ENCODE assay signal across 9 cellular contexts in the genomic region with DNA sequence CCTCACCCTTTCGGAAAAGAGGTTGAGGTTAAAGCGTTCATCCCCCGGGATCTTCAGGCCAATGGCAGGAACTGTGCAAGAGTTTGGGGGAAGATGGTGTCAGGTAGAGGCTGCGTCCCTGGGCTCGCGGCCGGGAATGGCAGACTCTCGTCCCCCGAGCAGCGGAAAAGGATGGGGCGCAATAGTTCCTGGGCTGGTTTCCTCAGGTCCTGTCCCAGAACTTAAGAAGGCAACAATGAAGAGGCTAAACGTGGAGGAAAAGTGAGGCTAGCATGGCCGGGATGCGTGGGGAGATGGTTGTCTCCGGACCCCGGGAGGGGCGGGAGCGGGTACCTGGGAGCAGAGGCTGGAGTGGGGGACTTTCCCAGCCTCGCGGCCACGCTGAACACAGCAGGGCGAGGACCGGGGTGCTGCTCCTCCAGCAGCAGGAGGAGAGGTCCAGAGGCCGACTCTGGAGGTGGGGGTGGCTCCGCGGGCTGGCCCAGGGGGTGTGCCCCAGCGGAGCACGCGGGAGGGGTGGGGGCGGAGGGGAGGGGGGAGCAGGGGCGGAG. TPM values are rescaled to one million over a fixed set of nuclear protein-coding genes. Genes with fewer than 3 reads are reported as not detected.
DNase-seq lines count a peak whose midpoint lies in the region; ATAC-seq, FAIRE-seq and TF ChIP-seq lines count a peak whose summit lies in the region.
"Had no signal": no experiment of that assay in that cellular context is flagged by ENCODE, and none has a peak within 500 bp of the region (broad histone marks: within the 10 kb centered on the region; RNA-seq: fewer than 3 reads in every experiment).

No MANE protein-coding gene starts in this region.

- TF ChIP-seq EP300 in stomach (IDR thresholded peaks at IDR 0.05): no peak

- H3K4me1 ChIP-seq in IMR-90 (ENCODE audit: control insufficient read depth, insufficient read depth, low read length): no peaks in the 10 kb centered on the region; the same call in 1 of the 2 replicates
- no peaks in the 10 kb centered on the region for H3K4me1 ChIP-seq in astrocyte (ENCODE audit: insufficient read depth, low read length)
- H3K4me1 ChIP-seq in keratinocyte (ENCODE audit: control insufficient read depth, extremely low read depth, insufficient read depth, low read length): no peaks in the 10 kb centered on the region
- peaks cover 17 to 30% (median 25%) of the 10 kb centered on the region in 4 donors for H3K4me1 ChIP-seq in stomach

- POLR2A ChIA-PET in IMR-90 (lab: Charles Lee; ENCODE audit: unreplicated experiment): no interaction called here

- H3K9ac ChIP-seq in IMR-90 (ENCODE audit: low read depth, low read length) (no peak overlapping the region), astrocyte (ENCODE audit: low read length) (no peak overlapping the region), keratinocyte (ENCODE audit: control insufficient read depth, extremely low read depth, insufficient read depth, low read length) (peak overlapping the region; percentile 52)

- H3K23ac ChIP-seq in IMR-90 (ENCODE audit: low read depth, low read length): no peak overlapping the region

- CTCF ChIA-PET in IMR-90 (lab: Yijun Ruan, JAX): no interaction called here

- H4K5ac ChIP-seq in IMR-90 (ENCODE audit: low read depth, low read length): no peak overlapping the region

- no peak overlapping the region for H3K14ac ChIP-seq in IMR-90 (replicated peaks; ENCODE audit: low read depth, low read length)

- H3K9me3 ChIP-seq in IMR-90 (ENCODE audit: control insufficient read depth, insufficient read depth, low read length): no peaks in the 10 kb centered on the region
- H3K9me3 ChIP-seq in astrocyte (ENCODE audit: insufficient read depth, low read depth, low read length): no peaks in the 10 kb centered on the region
- no peaks in the 10 kb centered on the region for H3K9me3 ChIP-seq in keratinocyte (ENCODE audit: control insufficient read depth, low read depth, low read length)
- H3K9me3 ChIP-seq in stomach: no peaks in the 10 kb centered on the region

- no peak for FAIRE-seq in astrocyte (lab: Jason Lieb, UNC)
- FAIRE-seq in keratinocyte (lab: Jason Lieb, UNC): no peak
- FAIRE-seq: TTC549 had no signal

- H2BK120ac ChIP-seq in IMR-90 (ENCODE audit: low read depth, low read length): no peak overlapping the region

- H2AK5ac ChIP-seq in IMR-90 (ENCODE audit: low read depth, low read length): no peak overlapping the region

- H3K18ac ChIP-seq in IMR-90 (ENCODE audit: low read depth, low read length): no peak overlapping the region

- DNase-seq in IMR-90 (no peak), astrocyte (ENCODE audit: low read depth) (no peak), keratinocyte (ENCODE audit: low read depth, low spot score) (no peak), stomach (no peak), NCI-H1048 (lab: John Stamatoyannopoulos, UW) (no peak)

- H3K36me3 ChIP-seq in IMR-90 (ENCODE audit: control insufficient read depth, insufficient read depth, low read length) (no peaks in the 10 kb centered on the region), astrocyte (ENCODE audit: insufficient read depth, low read length) (no peaks in the 10 kb centered on the region), keratinocyte (ENCODE audit: control insufficient read depth in 2 of 2, extremely low read depth in 1 of 2, insufficient read depth in 2 of 2, low read length in 2 of 2) (no peaks in the 10 kb centered on the region), stomach (no peaks in the 10 kb centered on the region)

- H3K56ac ChIP-seq in IMR-90 (ENCODE audit: extremely low read depth, insufficient read depth, low read length): no peak overlapping the region

- dilution Hi-C loops in IMR-90 (cut with HindIII; ENCODE audit: low sequenced_read_pairs, unreplicated experiment): no loop called here
- dilution Hi-C loops in keratinocyte (cut with MboI; ENCODE audit: extremely low pct_ligation_motif_present, low sequenced_read_pairs): no loop called here

- no peaks in the 10 kb centered on the region for H3K36me3 Mint-ChIP-seq in astrocyte (ENCODE audit: low read depth, unreplicated experiment)

- H3K27me3 Mint-ChIP-seq in astrocyte (ENCODE audit: low read depth, unreplicated experiment): peaks cover 58% of the 10 kb centered on the region

- peaks cover 2% of the 10 kb centered on the region for H3K4me1 Mint-ChIP-seq in astrocyte (ENCODE audit: low read depth, unreplicated experiment)

- no peak overlapping the region for H4K8ac ChIP-seq in IMR-90 (ENCODE audit: low read depth in 2 of 2, low read length in 2 of 2)

- no peaks in the 10 kb centered on the region for H3K79me1 ChIP-seq in IMR-90 (ENCODE audit: low read depth in 1 of 2, low read length in 2 of 2)

- H2BK5ac ChIP-seq in IMR-90 (ENCODE audit: low read depth, low read length, poor library complexity, severe bottlenecking): no peak overlapping the region

- H2BK20ac ChIP-seq in IMR-90 (ENCODE audit: low read depth, low read length): no peak overlapping the region

- WGBS in IMR-90 (ENCODE audit: extremely low coverage in 2 of 2, insufficient read length in 1 of 2), 2 experiments: 0% methylated on average over 3 of the region's 31 CpGs; no CpG with 5 or more reads in 1 of the 2 experiments
- WGBS in stomach, 5 donors: 0 to 3% (median 1%) methylated on average over 24 to 30 of the region's 31 CpGs

- no peak for TF ChIP-seq CTCF in IMR-90 (conservative IDR thresholded peaks at IDR 0.05; ENCODE audit: low read depth, low read length)
- no peak for TF ChIP-seq CTCF in astrocyte (IDR thresholded peaks at IDR 0.05; ENCODE audit: insufficient read depth, low read depth, low read length)
- TF ChIP-seq CTCF in keratinocyte (optimal IDR thresholded peaks at IDR 0.05 in 1 of 3, IDR thresholded peaks at IDR 0.05 in 1 of 3, conservative IDR thresholded peaks at IDR 0.05 in 1 of 3; ENCODE audit: extremely low read depth in 1 of 3, insufficient read depth in 2 of 3, low read length in 3 of 3): no peak
- TF ChIP-seq CTCF in stomach (IDR thresholded peaks at IDR 0.05): no peak

- H3K4me2 ChIP-seq in IMR-90 (ENCODE audit: low read depth, low read length): peak overlapping the region; percentile 75
- H3K4me2 ChIP-seq in astrocyte (ENCODE audit: low read length): peak overlapping the region; percentile 78
- H3K4me2 ChIP-seq in keratinocyte (ENCODE audit: control insufficient read depth, extremely low read depth, insufficient read depth, low read depth, low read length): peak overlapping the region; percentile 88

- no peak overlapping the region for H3K4ac ChIP-seq in IMR-90 (ENCODE audit: low read depth, low read length)

- H3K27me3 ChIP-seq in IMR-90 (ENCODE audit: control insufficient read depth, insufficient read depth, low read length): peaks cover 75% of the 10 kb centered on the region
- peaks cover 39% of the 10 kb centered on the region for H3K27me3 ChIP-seq in astrocyte (ENCODE audit: insufficient read depth, low read length)
- peaks cover 38% of the 10 kb centered on the region for H3K27me3 ChIP-seq in keratinocyte (ENCODE audit: control insufficient read depth, extremely low read depth, insufficient read depth, low read length)
- H3K27me3 ChIP-seq in stomach: peaks cover 0 to 58% (median 0%) of the 10 kb centered on the region in 3 donors

- H3K4me3 Mint-ChIP-seq in astrocyte (ENCODE audit: unreplicated experiment): peak overlapping the region; percentile 40

- H4K91ac ChIP-seq in IMR-90 (ENCODE audit: insufficient read depth, low read depth, low read length): no peak overlapping the region

- BruUV-seq in IMR-90 (replicated peaks; lab: Mats Ljungman, UMichigan): no TSS peak

- no peak overlapping the region for H3K27ac Mint-ChIP-seq in astrocyte (ENCODE audit: unreplicated experiment)

- no peaks in the 10 kb centered on the region for H3K79me2 ChIP-seq in astrocyte (ENCODE audit: insufficient read depth, low read length)
- H3K79me2 ChIP-seq in keratinocyte (ENCODE audit: control insufficient read depth, insufficient read depth, low read length): no peaks in the 10 kb centered on the region

- no peak for TF ChIP-seq RAD21 in IMR-90 (IDR thresholded peaks at IDR 0.05; ENCODE audit: low read length)

- H3K9me3 Mint-ChIP-seq in astrocyte (ENCODE audit: unreplicated experiment): no peaks in the 10 kb centered on the region

- no peaks in the 10 kb centered on the region; the same call in 1 of the 2 replicates for H4K20me1 ChIP-seq in IMR-90 (ENCODE audit: insufficient read depth, low read length)
- no peaks in the 10 kb centered on the region for H4K20me1 ChIP-seq in astrocyte (ENCODE audit: insufficient read depth, low read length)
- H4K20me1 ChIP-seq in keratinocyte (ENCODE audit: control insufficient read depth, extremely low read depth, insufficient read depth, low read length): no peaks in the 10 kb centered on the region

- H3K27ac ChIP-seq in IMR-90 (ENCODE audit: insufficient read depth, low read length) (no peak overlapping the region), astrocyte (ENCODE audit: low read depth, low read length) (no peak overlapping the region), keratinocyte (ENCODE audit: control insufficient read depth, insufficient read depth, low read length) (no peak overlapping the region), stomach (peak overlapping the region; percentile 17 to 75 (median 58))

- peak; percentile 30 for ATAC-seq in IMR-90 (ENCODE audit: low read depth)
- ATAC-seq in HG02571 (IDR thresholded peaks at IDR 0.05; ENCODE audit: unreplicated experiment): no peak
- ATAC-seq in GM21723 (IDR thresholded peaks at IDR 0.05; ENCODE audit: unreplicated experiment): no peak

- H2AK9ac ChIP-seq in IMR-90 (replicated peaks; ENCODE audit: low read depth, low read length, poor library complexity): no peak overlapping the region

- intact Hi-C loops in IMR-90 (cut with micrococcal nuclease) (no loop called here), stomach (cut with DNase I; ENCODE audit: low total_unique reads) (no loop called here)

- TF ChIP-seq POLR2A in GM10847 (IDR thresholded peaks at IDR 0.05; ENCODE audit: extremely low read depth, insufficient read length): peak; percentile 54
- TF ChIP-seq POLR2A in IMR-90 (IDR thresholded peaks at IDR 0.05; ENCODE audit: low read depth, low read length): no peak
- TF ChIP-seq POLR2A in stomach (IDR thresholded peaks at IDR 0.05): no peak

- H3K9me1 ChIP-seq in IMR-90 (ENCODE audit: insufficient read depth, low read length): no peaks in the 10 kb centered on the region
- no peaks in the 10 kb centered on the region for H3K9me1 ChIP-seq in keratinocyte (ENCODE audit: control insufficient read depth, extremely low read depth, insufficient read depth, low read length)

- in situ Hi-C loops in IMR-90 (cut with MboI; ENCODE audit: low sequenced_read_pairs): no loop called here

- H3K4me3 ChIP-seq in IMR-90 (ENCODE audit: insufficient read depth, low read depth, low read length): peak overlapping the region; percentile 21
- peak overlapping the region; percentile 25 for H3K4me3 ChIP-seq in astrocyte (ENCODE audit: insufficient read depth, low read depth, low read length)
- H3K4me3 ChIP-seq in keratinocyte (ENCODE audit: control insufficient read depth in 2 of 3, extremely low read depth in 1 of 3, insufficient read depth in 2 of 3, low read depth in 1 of 3, low read length in 3 of 3): peak overlapping the region; percentile 49 to 73 (median 67)
- H3K4me3 ChIP-seq in stomach: peak overlapping the region; percentile 61 to 90 (median 68)

- H2AFZ ChIP-seq in IMR-90 (replicated peaks; ENCODE audit: low read length, poor library complexity) (peak overlapping the region; percentile 70), astrocyte (ENCODE audit: low read depth, low read length) (peak overlapping the region; percentile 57), keratinocyte (ENCODE audit: control insufficient read depth, low read length) (peak overlapping the region; percentile 84)

- no peak overlapping the region for H2BK15ac ChIP-seq in IMR-90 (ENCODE audit: low read depth, low read length)

RNA-seq across cellular contexts. Expression of gene IRF5, which starts 0.9 kb away (rescaled TPM):
- total RNA-seq in IMR-90 (2012; rRNA removed) (0.18 TPM in 1 of 2 replicates, not detected in the other), astrocyte (0.36 TPM in 1 of 2 replicates, not detected in the other), stomach (10 to 100 TPM in 1 of 5 donors, 1 to 10 TPM in 4; 2.2 to 13.8 (median 5.8) TPM)
- polyA plus RNA-seq in IMR-90 (2012; rRNA removed) (0.14 TPM in 1 of 2 replicates, not detected in the other), keratinocyte (0.78 to 1.5 TPM (median 0.88 TPM) in 3 replicates), stomach (1 to 10 TPM; 3.2 to 7.3 (median 3.4) TPM)
- polyA plus RNA-seq in IMR-90 (2012; cell fraction: cytosol; rRNA removed): 0.08 TPM in 1 of 2 replicates, not detected in the other
- polyA plus RNA-seq in IMR-90 (2012; cell fraction: nucleus; rRNA removed; ENCODE audit: low replicate concordance): 0.15 and 0.24 TPM in 2 replicates
- polyA plus RNA-seq in keratinocyte (2011; ENCODE audit: low read depth): 0.61 TPM
- polyA plus RNA-seq in keratinocyte (2011; cell fraction: cytosol; rRNA removed): 0.71 and 1.0 TPM in 2 replicates
- 4.2 and 4.8 TPM in 2 replicates for polyA plus RNA-seq in keratinocyte (2011; cell fraction: nucleus; rRNA removed)
- 0.55 and 4.5 TPM in 2 replicates for polyA plus RNA-seq in keratinocyte (2012; ENCODE audit: low replicate concordance)
- polyA minus RNA-seq in keratinocyte: 0.64 to 2.4 TPM (median 2.1 TPM) in 3 replicates
- 2.1 TPM for polyA minus RNA-seq in keratinocyte (2011; cell fraction: cytosol; rRNA and poly(A)+ RNA removed)
- polyA minus RNA-seq in keratinocyte (2011; cell fraction: nucleus; rRNA and poly(A)+ RNA removed): 1.2 and 1.6 TPM in 2 replicates

RNA-seq across cellular contexts. Expression of gene KCP, which starts 28.1 kb away (rescaled TPM):
- total RNA-seq in IMR-90 (2012; rRNA removed) (not detected in 2 replicates), astrocyte (0.20 and 0.41 TPM in 2 replicates), stomach (1 to 10 TPM in 1 of 5 donors, under 1 TPM in 1, not detected in 3; 0.73 to 2.3 TPM)
- polyA plus RNA-seq in IMR-90 (2012; rRNA removed) (0.03 and 0.07 TPM in 2 replicates), keratinocyte (0.03 to 0.17 TPM in 2 of 3 replicates, not detected in the other), stomach (1 to 10 TPM in 1 of 3 donors, not detected in 2; 1.6 TPM)
- 0.03 TPM in 1 of 2 replicates, not detected in the other for polyA plus RNA-seq in IMR-90 (2012; cell fraction: cytosol; rRNA removed)
- polyA plus RNA-seq in IMR-90 (2012; cell fraction: nucleus; rRNA removed; ENCODE audit: low replicate concordance): 0.17 and 0.33 TPM in 2 replicates
- polyA plus RNA-seq in keratinocyte (2011; ENCODE audit: low read depth): not detected
- 0.04 and 0.08 TPM in 2 replicates for polyA plus RNA-seq in keratinocyte (2011; cell fraction: cytosol; rRNA removed)
- polyA plus RNA-seq in keratinocyte (2011; cell fraction: nucleus; rRNA removed): 0.25 and 0.28 TPM in 2 replicates
- 0.14 and 0.17 TPM in 2 replicates for polyA plus RNA-seq in keratinocyte (2012; ENCODE audit: low replicate concordance)
- 0.13 TPM in 1 of 3 replicates, not detected in the others for polyA minus RNA-seq in keratinocyte
- not detected for polyA minus RNA-seq in keratinocyte (2011; cell fraction: cytosol; rRNA and poly(A)+ RNA removed)
- not detected in 2 replicates for polyA minus RNA-seq in keratinocyte (2011; cell fraction: nucleus; rRNA and poly(A)+ RNA removed)

Comparison
In these comparisons a context has a peak if more than half of its experiments do, and no peak if none do; other contexts are left out.
1. H3K27ac ChIP-seq: peak in stomach (5 of 5); none in IMR-90 (single experiment), astrocyte (single experiment) and keratinocyte (single experiment).
2. Peak in every context shown above with its lines, with median percentiles within 50 percentile points of each other: H2AFZ ChIP-seq, H3K4me2 ChIP-seq and H3K4me3 ChIP-seq.